1 cellular context compared by ENCODE assay signal in the genomic region with DNA sequence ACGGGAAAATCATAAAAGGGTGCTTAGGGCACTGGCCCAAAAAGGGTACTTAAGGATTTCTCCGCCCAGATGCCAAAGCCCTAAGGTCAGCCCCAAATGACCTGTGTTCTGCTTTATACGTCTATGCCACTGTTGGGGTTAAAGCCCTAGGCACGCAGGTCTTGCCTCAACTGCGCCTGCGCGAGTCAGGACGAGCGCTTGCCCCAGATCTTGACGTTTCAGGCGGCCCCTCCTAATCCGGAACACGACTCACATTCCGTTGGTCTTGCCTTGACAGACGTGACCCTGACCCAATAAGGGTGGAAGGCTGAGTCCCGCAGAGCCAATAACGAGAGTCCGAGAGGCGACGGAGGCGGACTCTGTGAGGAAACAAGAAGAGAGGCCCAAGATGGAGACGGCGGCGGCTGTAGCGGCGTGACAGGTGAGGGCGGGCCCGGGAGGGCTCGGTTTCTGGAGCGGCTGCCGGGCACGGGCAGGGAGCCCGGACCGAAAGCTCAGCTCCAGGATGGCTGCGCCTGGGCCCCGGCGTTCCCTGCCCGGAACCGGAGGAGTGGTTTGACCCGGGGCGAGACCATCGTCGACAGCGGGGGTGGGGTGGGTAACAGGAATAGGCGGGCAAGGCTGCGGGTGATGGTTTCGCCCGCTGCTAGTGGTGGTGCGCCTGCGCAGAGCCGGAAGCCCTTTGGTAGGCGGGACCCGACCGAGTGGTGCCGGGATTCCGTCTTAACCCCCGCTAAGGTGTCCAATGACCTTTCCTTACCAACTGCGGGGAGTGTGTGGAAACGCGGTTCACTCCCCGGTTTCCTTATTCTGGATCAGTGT.
TF ChIP-seq lines count a peak whose summit lies in the region.

Gene ARAF, plus strand, starts transcription at position 375 of the 822 bp plus-strand sequence. CDS start 1,763 bp downstream, outside the sequence.

TF ChIP-seq in WTC11, 78 proteins besides CTCF, POLR2A, EP300 and RAD21 (continued from another document):
- TF ChIP-seq ATF6 (CRISPR knock-in tag; IDR thresholded peaks at IDR 0.05) (no peak), KAT7 (CRISPR knock-in tag; IDR thresholded peaks at IDR 0.05; ENCODE audit: borderline replicate concordance) (no peak), RELA (CRISPR knock-in tag; IDR thresholded peaks at IDR 0.05; ENCODE audit: borderline replicate concordance) (no peak), FOXP1 (CRISPR knock-in tag; IDR thresholded peaks at IDR 0.05; ENCODE audit: borderline replicate concordance) (no peak), IRF2 (CRISPR knock-in tag; IDR thresholded peaks at IDR 0.05; ENCODE audit: borderline replicate concordance, low read depth) (no peak), FOXK1 (CRISPR knock-in tag; IDR thresholded peaks at IDR 0.05) (peak; percentile 66; the same call in 1 of the 2 replicates), GABPB1 (CRISPR knock-in tag; IDR thresholded peaks at IDR 0.05) (no peak), NFYB (CRISPR knock-in tag; conservative IDR thresholded peaks at IDR 0.05; ENCODE audit: low read depth) (peak; percentile 94), HMGA2 (CRISPR knock-in tag; IDR thresholded peaks at IDR 0.05) (no peak), GTF2I (CRISPR knock-in tag; conservative IDR thresholded peaks at IDR 0.05) (0 out of 2 replicates have a peak, but pooled peaks have one; percentile 38), NR2C2 (CRISPR knock-in tag; IDR thresholded peaks at IDR 0.05) (no peak), ATF2 (CRISPR knock-in tag; IDR thresholded peaks at IDR 0.05; ENCODE audit: borderline replicate concordance, low read depth) (no peak)
- TF ChIP-seq, protein P1, sequence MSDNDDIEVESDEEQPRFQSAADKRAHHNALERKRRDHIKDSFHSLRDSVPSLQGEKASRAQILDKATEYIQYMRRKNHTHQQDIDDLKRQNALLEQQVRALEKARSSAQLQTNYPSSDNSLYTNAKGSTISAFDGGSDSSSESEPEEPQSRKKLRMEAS (CRISPR knock-in tag; IDR thresholded peaks at IDR 0.05): no peak
- TF ChIP-seq, protein P2, sequence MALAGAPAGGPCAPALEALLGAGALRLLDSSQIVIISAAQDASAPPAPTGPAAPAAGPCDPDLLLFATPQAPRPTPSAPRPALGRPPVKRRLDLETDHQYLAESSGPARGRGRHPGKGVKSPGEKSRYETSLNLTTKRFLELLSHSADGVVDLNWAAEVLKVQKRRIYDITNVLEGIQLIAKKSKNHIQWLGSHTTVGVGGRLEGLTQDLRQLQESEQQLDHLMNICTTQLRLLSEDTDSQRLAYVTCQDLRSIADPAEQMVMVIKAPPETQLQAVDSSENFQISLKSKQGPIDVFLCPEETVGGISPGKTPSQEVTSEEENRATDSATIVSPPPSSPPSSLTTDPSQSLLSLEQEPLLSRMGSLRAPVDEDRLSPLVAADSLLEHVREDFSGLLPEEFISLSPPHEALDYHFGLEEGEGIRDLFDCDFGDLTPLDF (CRISPR knock-in tag; IDR thresholded peaks at IDR 0.05): no peak
- TF ChIP-seq, protein P3, sequence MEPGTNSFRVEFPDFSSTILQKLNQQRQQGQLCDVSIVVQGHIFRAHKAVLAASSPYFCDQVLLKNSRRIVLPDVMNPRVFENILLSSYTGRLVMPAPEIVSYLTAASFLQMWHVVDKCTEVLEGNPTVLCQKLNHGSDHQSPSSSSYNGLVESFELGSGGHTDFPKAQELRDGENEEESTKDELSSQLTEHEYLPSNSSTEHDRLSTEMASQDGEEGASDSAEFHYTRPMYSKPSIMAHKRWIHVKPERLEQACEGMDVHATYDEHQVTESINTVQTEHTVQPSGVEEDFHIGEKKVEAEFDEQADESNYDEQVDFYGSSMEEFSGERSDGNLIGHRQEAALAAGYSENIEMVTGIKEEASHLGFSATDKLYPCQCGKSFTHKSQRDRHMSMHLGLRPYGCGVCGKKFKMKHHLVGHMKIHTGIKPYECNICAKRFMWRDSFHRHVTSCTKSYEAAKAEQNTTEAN (CRISPR knock-in tag; IDR thresholded peaks at IDR 0.05): no peak
